Comparison of ENCODE assay signal across 8 cellular contexts in the genomic region with DNA sequence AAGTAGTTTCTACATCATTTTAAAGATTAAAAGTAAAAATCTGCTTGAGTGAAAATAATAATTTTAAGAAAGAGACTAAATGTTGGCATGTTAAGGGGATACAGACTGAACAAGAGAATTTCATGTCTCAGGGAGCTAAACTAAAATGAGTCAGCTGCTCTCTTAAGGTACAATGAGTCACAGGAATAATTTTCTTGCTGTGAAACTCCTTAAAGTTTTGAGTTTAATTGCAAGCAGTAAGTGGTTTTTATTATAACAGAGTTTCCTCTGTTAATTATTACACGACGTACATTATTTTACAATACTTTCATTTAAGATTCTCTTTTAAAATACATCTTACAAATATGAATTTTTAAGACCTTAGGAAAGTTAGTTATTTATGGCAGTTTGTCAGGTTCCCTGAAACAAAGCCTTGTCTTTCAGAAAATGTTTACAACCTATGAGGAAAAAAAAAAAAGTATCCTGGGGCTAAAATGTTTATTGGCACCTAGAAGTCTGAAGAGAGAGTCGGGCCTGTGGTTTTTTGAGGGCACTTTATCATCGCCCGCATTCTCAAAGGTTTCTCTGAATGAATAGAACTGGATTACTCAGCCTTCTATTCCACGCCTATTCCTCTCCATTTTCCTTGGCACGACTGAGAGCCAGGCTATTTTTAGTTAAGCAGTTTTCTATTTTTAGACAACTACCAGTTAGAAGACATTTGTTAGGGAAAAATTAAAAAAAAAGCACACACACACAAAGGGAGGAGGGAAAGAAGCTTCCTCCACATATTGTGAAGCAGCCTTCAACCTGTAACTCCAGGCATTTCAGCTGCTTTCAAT.
A peak's percentile ranks its signal among the peaks of the same experiment; 100 is the strongest.
DNase-seq lines count a peak whose midpoint lies in the region; ATAC-seq and TF ChIP-seq lines count a peak whose summit lies in the region.

No MANE protein-coding gene starts in this region.

- H3K4me3 ChIP-seq in PC-3 (ENCODE audit: low read length) = peak overlapping the region; percentile 51

- H3K36me3 Mint-ChIP-seq in natural killer cell = no peaks in the 10 kb centered on the region

- H2AFZ ChIP-seq in PC-3 (ENCODE audit: low read length) = peak overlapping the region; percentile 65

- peak overlapping the region; percentile 71 for H3K4me2 ChIP-seq in PC-3 (ENCODE audit: low read length)

- no peaks in the 10 kb centered on the region for H3F3A ChIP-seq in PC-3 (ENCODE audit: low read length, unreplicated experiment)

- no peaks in the 10 kb centered on the region for H3K27me3 Mint-ChIP-seq in natural killer cell (ENCODE audit: low read depth in 2 of 2)

- H3K9me3 ChIP-seq in PC-3 (ENCODE audit: low read length) = no peaks in the 10 kb centered on the region

- H3K36me3 ChIP-seq in PC-3 (ENCODE audit: low read depth, low read length) = no peaks in the 10 kb centered on the region

- POLR2A ChIA-PET in PC-3 (lab: Charles Lee; ENCODE audit: unreplicated experiment) = no interaction called here

- no peaks in the 10 kb centered on the region for H4K20me1 ChIP-seq in PC-3 (ENCODE audit: low read length)

- in situ Hi-C loops in ACHN (cut with HindIII; ENCODE audit: low pct_ligation_motif_present, low pct_unique_long_range_greater_than_20kb, low sequenced_read_pairs) = no loop called here

- H3K4me1 ChIP-seq in PC-3 (ENCODE audit: insufficient read depth, low read length) = peaks cover 28% of the 10 kb centered on the region

- intact Hi-C loops in PC-3 (cut with micrococcal nuclease) (loop anchor here (2.0 to 5.0 kb wide), 4 partner anchors 42 to 247 kb away; no protein-coding TSS in a partner anchor), natural killer cell (cut with micrococcal nuclease) (no loop called here)

- no TSS peak for BruUV-seq in PC-3 (replicated peaks; lab: Mats Ljungman, UMichigan)

- peak overlapping the region; percentile 47 to 83 for H3K27ac Mint-ChIP-seq in natural killer cell

- H3K9me3 Mint-ChIP-seq in natural killer cell = no peaks in the 10 kb centered on the region

- H3K79me2 ChIP-seq in PC-3 (ENCODE audit: low read length) = no peaks in the 10 kb centered on the region

- TF ChIP-seq CTCF in PC-3 (conservative IDR thresholded peaks at IDR 0.05; ENCODE audit: low read depth, low read length) (no peak), natural killer cell (IDR thresholded peaks at IDR 0.05) (no peak)

- no peaks in the 10 kb centered on the region for H3K9me2 ChIP-seq in PC-3 (replicated peaks; ENCODE audit: low read length)

- CTCF ChIA-PET in PC-3 (lab: Charles Lee) = interaction anchor here (0.5 kb wide), 1 partner anchor 341 kb away, joined by 3 read pairs; no protein-coding TSS in a partner anchor

- no peaks in the 10 kb centered on the region for H3K27me3 ChIP-seq in PC-3 (ENCODE audit: low read length)

- H3K9ac ChIP-seq in PC-3 (ENCODE audit: low read length) = peak overlapping the region; percentile 79

- H3K27ac ChIP-seq in PC-3 (ENCODE audit: low read length) = peak overlapping the region; percentile 97
- H3K27ac ChIP-seq in epithelial cell of prostate = peak overlapping the region; percentile 73

- ATAC-seq in GM18867 (IDR thresholded peaks at IDR 0.05; ENCODE audit: unreplicated experiment) (peak; percentile 53), HG03139 (IDR thresholded peaks at IDR 0.05; ENCODE audit: unreplicated experiment) (peak; percentile 47), PC-3 (peak; percentile 95), natural killer cell (peak in 2 of 3 donors; percentile 17 to 61), GM18517 (IDR thresholded peaks at IDR 0.05; ENCODE audit: unreplicated experiment) (no peak)

- peaks cover 7 to 15% of the 10 kb centered on the region in 2 donors for H3K4me1 Mint-ChIP-seq in natural killer cell

- no peak overlapping the region for H3K4me3 Mint-ChIP-seq in natural killer cell

- DNase-seq in ACHN = peak; percentile 93
- DNase-seq in PC-3 = peak; percentile 95
- peak; percentile 87 for DNase-seq in epithelial cell of prostate (ENCODE audit: low read depth, low spot score)
- DNase-seq in natural killer cell = no peak
- no peak for DNase-seq in SIG-M5 (lab: John Stamatoyannopoulos, UW)

Comparison
In these comparisons a context has a peak if more than half of its experiments do, and no peak if none do; other contexts are left out.
1. DNase-seq: peak in ACHN (single experiment), PC-3 (single experiment) and epithelial cell of prostate (single experiment); none in natural killer cell (single experiment) and SIG-M5 (single experiment).